8 cellular contexts compared by ENCODE assay signal in genomic region chr5:42005561-42006153, GRCh38.
DNase-seq lines count a peak whose midpoint lies in the region; ATAC-seq, FAIRE-seq and TF ChIP-seq lines count a peak whose summit lies in the region.

No MANE protein-coding gene starts in this region.

- H3K27ac Mint-ChIP-seq in WTC11: no peak overlapping the region
- no peak overlapping the region for H3K27ac Mint-ChIP-seq in activated CD4-positive, alpha-beta T cell treated with anti-CD3 and anti-CD28 coated beads, Interleukin-2, amount 10 ng/mL, durations not matched to agents 7 days and 5 days

- peak; percentile 44; the same call in 1 of the 2 replicates for TF ChIP-seq RAD21 in Ishikawa (IDR thresholded peaks at IDR 0.05; ENCODE audit: low read depth)

- peak; percentile 50 for TF ChIP-seq CTCF in D721Med (IDR thresholded peaks at IDR 0.05; ENCODE audit: insufficient read depth, missing control alignments)
- TF ChIP-seq CTCF in WTC11 (IDR thresholded peaks at IDR 0.05): peak; percentile 74

- peak; percentile 12 for DNase-seq in D721Med (ENCODE audit: insufficient read length, low spot score)
- no peak for DNase-seq in WTC11 (ENCODE audit: low spot score)
- DNase-seq in left lobe of liver (ENCODE audit: low spot score): no peak
- no peak for DNase-seq in activated CD4-positive, alpha-beta T cell treated with anti-CD3 and anti-CD28 coated beads, Interleukin-2, amount 10 ng/mL, durations not matched to agents 7 days and 5 days
- DNase-seq in T1000 (lab: John Stamatoyannopoulos, UW): no peak
- no peak for DNase-seq in putamen (ENCODE audit: low spot score)

- H3K9me3 Mint-ChIP-seq in WTC11: peaks cover 3% of the 10 kb centered on the region; the same call in 1 of the 2 replicates
- no peaks in the 10 kb centered on the region for H3K9me3 Mint-ChIP-seq in activated CD4-positive, alpha-beta T cell treated with anti-CD3 and anti-CD28 coated beads, Interleukin-2, amount 10 ng/mL, durations not matched to agents 7 days and 5 days

- no peak for TF ChIP-seq EP300 in Ishikawa (IDR thresholded peaks at IDR 0.05; ENCODE audit: borderline replicate concordance)

- FAIRE-seq in D721Med (lab: Jason Lieb, UNC): no peak

- POLR2A ChIA-PET in WTC11 (lab: Charles Lee): no interaction called here
- POLR2A ChIA-PET in activated CD4-positive, alpha-beta T cell treated with anti-CD3 and anti-CD28 coated beads, Interleukin-2, amount 10 ng/mL, durations not matched to agents 7 days and 5 days (lab: Charles Lee): no interaction called here

- H3K36me3 Mint-ChIP-seq in WTC11: no peaks in the 10 kb centered on the region
- H3K36me3 Mint-ChIP-seq in activated CD4-positive, alpha-beta T cell treated with anti-CD3 and anti-CD28 coated beads, Interleukin-2, amount 10 ng/mL, durations not matched to agents 7 days and 5 days (ENCODE audit: low read depth): no peaks in the 10 kb centered on the region

- no peaks in the 10 kb centered on the region for H3K4me1 Mint-ChIP-seq in WTC11
- H3K4me1 Mint-ChIP-seq in activated CD4-positive, alpha-beta T cell treated with anti-CD3 and anti-CD28 coated beads, Interleukin-2, amount 10 ng/mL, durations not matched to agents 7 days and 5 days: no peaks in the 10 kb centered on the region

- H3K4me3 Mint-ChIP-seq in WTC11: no peak overlapping the region
- H3K4me3 Mint-ChIP-seq in activated CD4-positive, alpha-beta T cell treated with anti-CD3 and anti-CD28 coated beads, Interleukin-2, amount 10 ng/mL, durations not matched to agents 7 days and 5 days: no peak overlapping the region

- no peaks in the 10 kb centered on the region for H3K27me3 Mint-ChIP-seq in WTC11 (ENCODE audit: low read depth)
- no peaks in the 10 kb centered on the region for H3K27me3 Mint-ChIP-seq in activated CD4-positive, alpha-beta T cell treated with anti-CD3 and anti-CD28 coated beads, Interleukin-2, amount 10 ng/mL, durations not matched to agents 7 days and 5 days

- ATAC-seq in GM19455 (IDR thresholded peaks at IDR 0.05; ENCODE audit: unreplicated experiment): peak; percentile 59
- peak; percentile 47 for ATAC-seq in WTC11
- ATAC-seq in left lobe of liver: peak; percentile 86

- CTCF ChIA-PET in WTC11 (lab: Charles Lee): interaction anchor here (0.6 to 1.6 kb wide), 8 partner anchors 9 to 265 kb away, joined by 3 to 19 read pairs (median 4); no protein-coding TSS in a partner anchor
- CTCF ChIA-PET in activated CD4-positive, alpha-beta T cell treated with anti-CD3 and anti-CD28 coated beads, Interleukin-2, amount 10 ng/mL, durations not matched to agents 7 days and 5 days (lab: Charles Lee): interaction anchor here (1.2 kb wide), 1 partner anchor 13 kb away, joined by 3 read pairs; no protein-coding TSS in a partner anchor

TF ChIP-seq in Ishikawa, 13 proteins besides CTCF, POLR2A, EP300 and RAD21:
- no peak for TF ChIP-seq REST (IDR thresholded peaks at IDR 0.05; ENCODE audit: low read depth)
- TF ChIP-seq FOXM1 (IDR thresholded peaks at IDR 0.05; ENCODE audit: borderline replicate concordance, low read depth): no peak
- no peak for TF ChIP-seq YY1 (IDR thresholded peaks at IDR 0.05; ENCODE audit: low read depth)
- TF ChIP-seq MAX (IDR thresholded peaks at IDR 0.05): no peak
- TF ChIP-seq NFIC (IDR thresholded peaks at IDR 0.05): no peak
- no peak for TF ChIP-seq CEBPB (IDR thresholded peaks at IDR 0.05)
- no peak for TF ChIP-seq ZBTB7A (IDR thresholded peaks at IDR 0.05; ENCODE audit: low read depth)
- TF ChIP-seq EGR1 (IDR thresholded peaks at IDR 0.05): no peak
- TF ChIP-seq CREB1 (IDR thresholded peaks at IDR 0.05; ENCODE audit: low read depth): no peak
- TF ChIP-seq TCF12 (IDR thresholded peaks at IDR 0.05; ENCODE audit: low read depth): no peak
- no peak for TF ChIP-seq TEAD4 (IDR thresholded peaks at IDR 0.05)
- no peak for TF ChIP-seq USF1 (IDR thresholded peaks at IDR 0.05)
- no peak for TF ChIP-seq TAF1 (IDR thresholded peaks at IDR 0.05; ENCODE audit: low read depth)

TF ChIP-seq in WTC11, 78 proteins besides CTCF, POLR2A, EP300 and RAD21:
- TF ChIP-seq ZNF138 (CRISPR knock-in tag; conservative IDR thresholded peaks at IDR 0.05) (no peak), ZNF671 (CRISPR knock-in tag; IDR thresholded peaks at IDR 0.05) (no peak), ZNF317 (CRISPR knock-in tag; IDR thresholded peaks at IDR 0.05; ENCODE audit: borderline replicate concordance, low read depth) (no peak), HMGXB4 (CRISPR knock-in tag; IDR thresholded peaks at IDR 0.05) (no peak), FOXK1 (CRISPR knock-in tag; IDR thresholded peaks at IDR 0.05) (no peak), CREM (CRISPR knock-in tag; IDR thresholded peaks at IDR 0.05) (no peak), GRHL2 (CRISPR knock-in tag; IDR thresholded peaks at IDR 0.05; ENCODE audit: insufficient replicate concordance, severe bottlenecking) (no peak), ZBTB21 (CRISPR knock-in tag; IDR thresholded peaks at IDR 0.05; ENCODE audit: borderline replicate concordance) (no peak), HMGA2 (CRISPR knock-in tag; IDR thresholded peaks at IDR 0.05) (no peak), USF2 (CRISPR knock-in tag; IDR thresholded peaks at IDR 0.05) (no peak), NFE2L1 (CRISPR knock-in tag; IDR thresholded peaks at IDR 0.05) (no peak), SMAD3 (CRISPR knock-in tag; IDR thresholded peaks at IDR 0.05; ENCODE audit: borderline replicate concordance) (no peak), JUN (CRISPR knock-in tag; IDR thresholded peaks at IDR 0.05) (no peak), TP53 (CRISPR knock-in tag; IDR thresholded peaks at IDR 0.05) (no peak), ZBTB43 (CRISPR knock-in tag; IDR thresholded peaks at IDR 0.05) (no peak), ZSCAN18 (CRISPR knock-in tag; IDR thresholded peaks at IDR 0.05) (no peak), EMX1 (CRISPR knock-in tag; IDR thresholded peaks at IDR 0.05) (no peak), TEAD1 (CRISPR knock-in tag; IDR thresholded peaks at IDR 0.05) (no peak), JAZF1 (CRISPR knock-in tag; IDR thresholded peaks at IDR 0.05) (no peak)
